In the genomic region with DNA sequence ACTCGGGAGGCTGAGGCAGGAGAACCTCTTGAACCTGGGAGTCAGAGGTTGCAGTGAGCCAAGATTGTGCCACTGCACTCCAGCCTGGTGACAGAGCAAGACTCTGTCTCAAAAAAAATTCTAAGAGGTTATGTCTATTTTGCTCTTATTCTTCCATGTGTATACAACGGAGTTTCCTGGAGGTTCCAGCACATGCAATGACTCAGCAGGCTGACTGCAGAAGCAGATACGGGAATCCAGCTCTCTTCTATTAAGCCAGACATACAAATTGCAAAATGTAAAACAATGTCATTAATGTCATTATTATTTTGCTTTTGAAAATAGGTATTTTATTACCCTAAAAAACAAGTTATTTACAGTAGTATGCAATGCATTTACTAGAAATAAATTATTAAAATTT, we compare ENCODE assay signal across 1 cellular context.
A peak's percentile ranks its signal among the peaks of the same experiment; 100 is the strongest.
TF ChIP-seq lines count a peak whose summit lies in the region.

No MANE protein-coding gene starts in this region.

TF ChIP-seq in A549, 52 proteins besides CTCF, POLR2A, EP300 and RAD21:
- TF ChIP-seq, protein P1, sequence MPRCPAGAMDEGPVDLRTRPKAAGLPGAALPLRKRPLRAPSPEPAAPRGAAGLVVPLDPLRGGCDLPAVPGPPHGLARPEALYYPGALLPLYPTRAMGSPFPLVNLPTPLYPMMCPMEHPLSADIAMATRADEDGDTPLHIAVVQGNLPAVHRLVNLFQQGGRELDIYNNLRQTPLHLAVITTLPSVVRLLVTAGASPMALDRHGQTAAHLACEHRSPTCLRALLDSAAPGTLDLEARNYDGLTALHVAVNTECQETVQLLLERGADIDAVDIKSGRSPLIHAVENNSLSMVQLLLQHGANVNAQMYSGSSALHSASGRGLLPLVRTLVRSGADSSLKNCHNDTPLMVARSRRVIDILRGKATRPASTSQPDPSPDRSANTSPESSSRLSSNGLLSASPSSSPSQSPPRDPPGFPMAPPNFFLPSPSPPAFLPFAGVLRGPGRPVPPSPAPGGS (IDR thresholded peaks at IDR 0.05): no peak
- peak; percentile 21 for TF ChIP-seq MAFK (IDR thresholded peaks at IDR 0.05; ENCODE audit: partially characterized antibody)
